ENCODE assay signal across 8 cellular contexts in genomic region chr1:52368383-52369172, GRCh38. TPM values are rescaled to one million over a fixed set of nuclear protein-coding genes. Genes with fewer than 3 reads are reported as not detected.
DNase-seq lines count a peak whose midpoint lies in the region; ATAC-seq, FAIRE-seq and TF ChIP-seq lines count a peak whose summit lies in the region.

No MANE protein-coding gene starts in this region.

- no peaks in the 10 kb centered on the region for H3K9me3 ChIP-seq in duodenal mucosa (ENCODE audit: control insufficient read depth in 1 of 2, low read length in 2 of 2)
- no peaks in the 10 kb centered on the region for H3K9me3 ChIP-seq in lung (ENCODE audit: control insufficient read depth in 2 of 2, insufficient read depth in 1 of 2, low read length in 1 of 2)

- 8 to 9% methylated on average over 44 to 51 of the region's 51 CpGs for WGBS in lung, 2 donors

- H3K27ac ChIP-seq in duodenal mucosa (ENCODE audit: low read depth, low read length): no peak overlapping the region
- peak overlapping the region in 1 of 2 donors; percentile 44 for H3K27ac ChIP-seq in lung (ENCODE audit: low read depth in 1 of 2, low read length in 1 of 2)

- H3K36me3 ChIP-seq in duodenal mucosa (ENCODE audit: control insufficient read depth in 1 of 2, insufficient read depth in 2 of 2, low read length in 2 of 2): peaks cover 0 to 5% of the 10 kb centered on the region in 2 donors
- no peaks in the 10 kb centered on the region for H3K36me3 ChIP-seq in lung (ENCODE audit: control insufficient read depth in 2 of 2, insufficient read depth in 2 of 2, low read length in 2 of 2)

- no peaks in the 10 kb centered on the region for H3K27me3 ChIP-seq in duodenal mucosa (ENCODE audit: control insufficient read depth in 1 of 2, insufficient read depth in 2 of 2, low read length in 2 of 2)
- H3K27me3 ChIP-seq in lung (ENCODE audit: control insufficient read depth, insufficient read depth): no peaks in the 10 kb centered on the region

- peak; percentile 39 for FAIRE-seq in GM18507 (lab: Jason Lieb, UNC)

- ATAC-seq in lung (ENCODE audit: insufficient read depth, low FRiP score): no peak
- no peak for ATAC-seq in HG02759 (IDR thresholded peaks at IDR 0.05; ENCODE audit: unreplicated experiment)
- no peak for ATAC-seq in HG03439 (IDR thresholded peaks at IDR 0.05; ENCODE audit: unreplicated experiment)

- H3K9ac ChIP-seq in duodenal mucosa (ENCODE audit: low read depth in 1 of 2, low read length in 2 of 2): peak overlapping the region; percentile 53 to 74

- H3K4me1 ChIP-seq in duodenal mucosa (ENCODE audit: control insufficient read depth in 1 of 2, insufficient read depth in 2 of 2, low read length in 2 of 2): peaks cover 16 to 21% of the 10 kb centered on the region in 2 donors
- peaks cover 4 to 5% of the 10 kb centered on the region in 2 donors for H3K4me1 ChIP-seq in lung (ENCODE audit: control insufficient read depth in 2 of 2, insufficient read depth in 2 of 2, low read length in 2 of 2)

- no peak for TF ChIP-seq CTCF in lung (IDR thresholded peaks at IDR 0.05; ENCODE audit: control extremely low read depth, extremely low read depth)

- H3K4me3 ChIP-seq in duodenal mucosa (ENCODE audit: low read depth in 1 of 2, low read length in 2 of 2) (peak overlapping the region; percentile 59 to 66), lung (peak overlapping the region; percentile 44)

- DNase-seq in GM18507 (ENCODE audit: extremely low spot score, insufficient read length, low read depth) (no peak), NCI-H2171 (lab: John Stamatoyannopoulos, UW) (peak; percentile 80), lung (ENCODE audit: low spot score) (peak; percentile 43)
- peak; percentile 48 to 56 for DNase-seq in activated CD4-positive, alpha-beta T cell treated with anti-CD3 and anti-CD28 coated beads, Interleukin-2, amount 50 U/mL, for 4 hours
- peak; percentile 18 to 21 for DNase-seq in stimulated activated CD8-positive, alpha-beta memory T cell treated with anti-CD3 and anti-CD28 coated beads, Interleukin-15, amount 100 ng/mL, for 4 hours (ENCODE audit: low read depth in 2 of 2)

RNA-seq across cellular contexts. Expression of gene CC2D1B, which starts 2.6 kb away (rescaled TPM):
- total RNA-seq in lung: 10 to 100 TPM; 21.1 to 54.6 TPM
- polyA plus RNA-seq in lung: 10 to 100 TPM; 34.6 to 35.0 TPM

RNA-seq across cellular contexts. Expression of gene ORC1, which starts 35.6 kb away (rescaled TPM):
- total RNA-seq in lung: 1 to 10 TPM; 2.3 to 2.5 TPM
- 1 to 10 TPM in 1 of 2 donors, under 1 TPM in 1; 0.59 to 1.1 TPM for polyA plus RNA-seq in lung

RNA-seq across cellular contexts. Expression of gene PRPF38A, which starts 35.8 kb away (rescaled TPM):
- total RNA-seq in lung: 10 to 100 TPM; 31.4 to 37.9 TPM
- 10 to 100 TPM; 13.6 to 23.8 TPM for polyA plus RNA-seq in lung
